In genomic region chrX:121407627-121408026, GRCh38 we compare ENCODE assay signal across 20 cellular contexts.
DNase-seq lines count a peak whose midpoint lies in the region; ATAC-seq, FAIRE-seq and TF ChIP-seq lines count a peak whose summit lies in the region.
"Had no signal": no experiment of that assay in that cellular context is flagged by ENCODE, and none has a peak within 500 bp of the region (broad histone marks: within the 10 kb centered on the region; RNA-seq: fewer than 3 reads in every experiment).

No MANE protein-coding gene starts in this region.

- CTCF ChIA-PET in H1 (lab: Charles Lee; ENCODE audit: partially characterized antibody), result interaction anchor here (1.4 kb wide), 1 partner anchor 74 kb away, joined by 4 read pairs; no protein-coding TSS in a partner anchor
- CTCF ChIA-PET in SK-N-SH (lab: Yijun Ruan, JAX), result no interaction called here

- H3K23me2 ChIP-seq in H1 (ENCODE audit: low read depth, low read length), result no peaks in the 10 kb centered on the region

- POLR2A ChIA-PET in H1 (lab: Charles Lee; ENCODE audit: partially characterized antibody), result no interaction called here
- POLR2A ChIA-PET in SK-N-SH (lab: Yijun Ruan, JAX), result no interaction called here

- TF ChIP-seq POLR2A in H1 (IDR thresholded peaks at IDR 0.05; ENCODE audit: control extremely low read depth in 1 of 2, low read depth in 2 of 2, low read length in 2 of 2), result no peak

- no peaks in the 10 kb centered on the region for H3K36me3 ChIP-seq in H7 (replicated peaks; ENCODE audit: control insufficient read depth, insufficient read depth, low read length)
- H3K36me3 ChIP-seq in H1 (ENCODE audit: control insufficient read depth in 2 of 4, insufficient read depth in 4 of 4, low read length in 3 of 4), result no peaks in the 10 kb centered on the region
- H3K36me3 ChIP-seq in SK-N-SH (replicated peaks in 1 of 2; ENCODE audit: control insufficient read depth in 1 of 2, insufficient read depth in 2 of 2, low read length in 1 of 2), result no peaks in the 10 kb centered on the region

- H2BK12ac ChIP-seq in H1 (ENCODE audit: low read depth, low read length), result no peak overlapping the region

- peak in 1 of 2 experiments; percentile 35; a peak in 2 of 4 replicates for TF ChIP-seq RAD21 in H1 (IDR thresholded peaks at IDR 0.05 in 1 of 2, conservative IDR thresholded peaks at IDR 0.05 in 1 of 2; ENCODE audit: low read depth in 2 of 2, low read length in 2 of 2)
- no peak for TF ChIP-seq RAD21 in SK-N-SH (IDR thresholded peaks at IDR 0.05; ENCODE audit: low read length)

- no peaks in the 10 kb centered on the region for H3K9me2 ChIP-seq in SK-N-SH

- no peaks in the 10 kb centered on the region for H3F3A ChIP-seq in SK-N-SH (replicated peaks; ENCODE audit: insufficient read depth)

- H3K4me3 ChIP-seq in H7 (ENCODE audit: insufficient read depth, low read depth, low read length) (no peak overlapping the region), H1 (ENCODE audit: extremely low read depth in 1 of 4, insufficient read depth in 2 of 4, low read depth in 3 of 4, low read length in 4 of 4) (no peak overlapping the region), SK-N-SH (ENCODE audit: low read depth in 2 of 2, low read length in 1 of 2) (no peak overlapping the region)

- 87% methylated on average over 3 of the region's 5 CpGs; no CpG with 5 or more reads in 1 of the 2 experiments for WGBS in H1 (ENCODE audit: extremely low coverage in 1 of 2, insufficient coverage in 1 of 2, insufficient read length in 1 of 2, insufficient replicate concordance in 2 of 2, low coverage in 1 of 2, low lambda C conversion rate in 2 of 2, missing lambda C conversion rate in 1 of 2), 2 experiments
- 3% methylated on average over 3 of the region's 5 CpGs for WGBS in SK-N-SH (ENCODE audit: low lambda C conversion rate)

- no peak overlapping the region for H2AFZ ChIP-seq in H1 (ENCODE audit: low read length)
- H2AFZ ChIP-seq in SK-N-SH (ENCODE audit: low read depth), result no peak overlapping the region

- H3K9ac ChIP-seq in H1 (replicated peaks in 1 of 4; ENCODE audit: extremely low read depth in 1 of 4, low read depth in 3 of 4, low read length in 3 of 4) (no peak overlapping the region), SK-N-SH (no peak overlapping the region)
- H3K9ac ChIP-seq: KMS-11 had no signal

- no peak overlapping the region for H2BK120ac ChIP-seq in H1 (replicated peaks; ENCODE audit: low read depth, low read length)

- H3K27ac ChIP-seq in H1 (ENCODE audit: low read depth, low read length), result no peak overlapping the region
- no peak overlapping the region for H3K27ac ChIP-seq in SK-N-SH (ENCODE audit: low read depth in 2 of 2, low read length in 1 of 2)
- H3K27ac ChIP-seq: KMS-11 had no signal

- no peaks in the 10 kb centered on the region for H3K79me1 ChIP-seq in H1 (ENCODE audit: low read depth, low read length)

- DNase-seq in H7 (peak; percentile 19), NCI-H69 (lab: John Stamatoyannopoulos, UW) (peak; percentile 1), H1 (ENCODE audit: low read depth in 1 of 2, low spot score in 2 of 2) (no peak), SK-N-SH (no peak), SW 1271 (lab: John Stamatoyannopoulos, UW) (no peak)
- DNase-seq: ACHN; AML-193; HCEC 1CT; NCI-H1092; NCI-H146; NCI-H2081; NCI-H226; NCI-H524 treated with DMSO at 0.1 percent for 48 hours; NK-92 treated with Interleukin-12 subunit alpha and Interleukin-12 subunit beta, amount 100 ng/mL, for 24 hours; T-cell; T1000 had no signal

- H3K4me1 ChIP-seq in H1 (replicated peaks in 1 of 4; ENCODE audit: control insufficient read depth in 3 of 4, insufficient read depth in 4 of 4, low read length in 3 of 4) (0 out of 7 replicates have a peak, but pooled peaks cover 0 to 4% (median 0%) of the 10 kb centered on the region in 4 experiments), SK-N-SH (ENCODE audit: control insufficient read depth in 1 of 2, insufficient read depth in 2 of 2, low read depth in 1 of 2, low read length in 1 of 2) (no peaks in the 10 kb centered on the region)

- TF ChIP-seq EP300 in H1 (IDR thresholded peaks at IDR 0.05; ENCODE audit: borderline replicate concordance in 1 of 2, low read depth in 2 of 2, low read length in 2 of 2), result no peak
- TF ChIP-seq EP300 in SK-N-SH (IDR thresholded peaks at IDR 0.05; ENCODE audit: borderline replicate concordance in 1 of 2, low read depth in 1 of 2, low read length in 1 of 2), result no peak

- FAIRE-seq in H1 (lab: Jason Lieb, UNC), result no peak
- FAIRE-seq: GM12892 had no signal

- H3K79me2 ChIP-seq in H1 (ENCODE audit: control insufficient read depth in 1 of 2, insufficient read depth in 2 of 2, low read length in 2 of 2), result no peaks in the 10 kb centered on the region
- no peaks in the 10 kb centered on the region for H3K79me2 ChIP-seq in SK-N-SH (ENCODE audit: insufficient read depth)

- TF ChIP-seq CTCF in GM12873 (IDR thresholded peaks at IDR 0.05; ENCODE audit: insufficient read depth, low read depth, low read length, missing control alignments) (peak; percentile 24), H1 (IDR thresholded peaks at IDR 0.05; ENCODE audit: control extremely low read depth in 1 of 3, insufficient read depth in 1 of 3, low read depth in 1 of 3, low read length in 3 of 3) (peak; percentile 12 to 30 (median 15); a peak in 3 of 4 replicates), SK-N-SH (IDR thresholded peaks at IDR 0.05) (no peak)

- no peak overlapping the region for H3K4me2 ChIP-seq in H1 (ENCODE audit: insufficient read depth in 1 of 2, low read depth in 2 of 2, low read length in 2 of 2)
- H3K4me2 ChIP-seq in SK-N-SH, result no peak overlapping the region
- H3K4me2 ChIP-seq: KMS-11 had no signal

- H4K5ac ChIP-seq in H1 (ENCODE audit: insufficient read length, low read depth, low read length), result no peak overlapping the region

- H3K56ac ChIP-seq in H1 (replicated peaks; ENCODE audit: insufficient read length, low read depth, low read length), result no peak overlapping the region

- ATAC-seq in GM21723 (IDR thresholded peaks at IDR 0.05; ENCODE audit: unreplicated experiment), result no peak
- ATAC-seq: T-cell had no signal

- H3K18ac ChIP-seq in H1 (ENCODE audit: extremely low read depth, low read length), result no peak overlapping the region

- no peak overlapping the region for H2BK20ac ChIP-seq in H1 (ENCODE audit: low read length)

- no peak overlapping the region for H4K8ac ChIP-seq in H1 (ENCODE audit: extremely low read depth, insufficient read depth, low read length)

- H3K9me3 ChIP-seq in H1 (ENCODE audit: insufficient read depth in 2 of 2, low read depth in 1 of 2, low read length in 1 of 2), result no peaks in the 10 kb centered on the region
- H3K9me3 ChIP-seq in SK-N-SH, result no peaks in the 10 kb centered on the region

- H2BK15ac ChIP-seq in H1 (ENCODE audit: low read length), result no peak overlapping the region

- H3K27me3 ChIP-seq in H7 (ENCODE audit: control insufficient read depth, insufficient read depth, low read length) (no peaks in the 10 kb centered on the region), H1 (replicated peaks in 1 of 4; ENCODE audit: control insufficient read depth in 3 of 4, extremely low read depth in 1 of 4, insufficient read depth in 3 of 4, low read length in 3 of 4) (no peaks in the 10 kb centered on the region), SK-N-SH (ENCODE audit: insufficient read depth) (no peaks in the 10 kb centered on the region)

- no peak overlapping the region for H2BK5ac ChIP-seq in H1 (ENCODE audit: low read depth, low read length)

- no peak overlapping the region for H3K4ac ChIP-seq in H1 (replicated peaks; ENCODE audit: insufficient read length, low read depth, low read length)

- H4K20me1 ChIP-seq in H1 (replicated peaks in 1 of 2; ENCODE audit: control insufficient read depth in 1 of 2, insufficient read depth in 2 of 2, low read length in 2 of 2) (no peaks in the 10 kb centered on the region), SK-N-SH (ENCODE audit: insufficient read depth) (no peaks in the 10 kb centered on the region)

- H2AK5ac ChIP-seq in H1 (ENCODE audit: low read depth, low read length), result no peak overlapping the region

- H4K91ac ChIP-seq in H1 (replicated peaks; ENCODE audit: insufficient read length, low read length), result no peak overlapping the region

- no peak overlapping the region for H3K23ac ChIP-seq in H1 (ENCODE audit: insufficient read length)

- no peak overlapping the region for H3K14ac ChIP-seq in H1 (ENCODE audit: insufficient read length)

TF ChIP-seq in H1, 55 proteins besides CTCF, POLR2A, EP300 and RAD21:
- TF ChIP-seq SIX5 (IDR thresholded peaks at IDR 0.05; ENCODE audit: low read depth, low read length), result no peak
- no peak for TF ChIP-seq RNF2 (IDR thresholded peaks at IDR 0.05; ENCODE audit: borderline replicate concordance, low read depth, low read length, missing control alignments, poor library complexity, severe bottlenecking)
- TF ChIP-seq ATF2 (IDR thresholded peaks at IDR 0.05; ENCODE audit: low read length), result no peak
- no peak for TF ChIP-seq JUND (IDR thresholded peaks at IDR 0.05; ENCODE audit: low read length)

TF ChIP-seq in SK-N-SH, 30 proteins besides CTCF, POLR2A, EP300 and RAD21 (continues in another document):
- TF ChIP-seq POLR2AphosphoS5 (IDR thresholded peaks at IDR 0.05; ENCODE audit: low read depth, low read length) (no peak), MXI1 (IDR thresholded peaks at IDR 0.05; ENCODE audit: low read depth, low read length) (no peak), FOSL2 (IDR thresholded peaks at IDR 0.05; ENCODE audit: borderline replicate concordance, low read depth) (no peak), EZH2phosphoT487 (IDR thresholded peaks at IDR 0.05; ENCODE audit: borderline replicate concordance, low read depth) (no peak), PBX3 (IDR thresholded peaks at IDR 0.05) (no peak)

Comparison
In these comparisons a context has a peak if more than half of its experiments do, and no peak if none do; other contexts are left out.
1. DNase-seq: peak in H7 (single experiment) and NCI-H69 (single experiment); none in H1 (0 of 2), SK-N-SH (single experiment) and SW 1271 (0 of 2).